18 cellular contexts compared by ENCODE assay signal in genomic region chr9:77887660-77888059, GRCh38.
"Had no signal": no experiment of that assay in that cellular context is flagged by ENCODE, and none has a peak within 500 bp of the region (broad histone marks: within the 10 kb centered on the region; RNA-seq: fewer than 3 reads in every experiment).

No MANE protein-coding gene starts in this region.

- H3K27ac ChIP-seq: RWPE1 had no signal

- H3K9me3 ChIP-seq: SK-N-SH had no signal

- DNase-seq: KBM-7, MV-4-11, NCI-H1048, NCI-H1105, NCI-H1436 treated with DMSO at 0.1 percent for 48 hours, NCI-H1694, NCI-H187 treated with DMSO at 0.1 percent for 48 hours, NCI-H2081, NCI-H2107, NCI-H2227 treated with DMSO at 0.1 percent for 48 hours, NCI-H510A, NCI-H524 treated with DMSO at 0.1 percent for 48 hours, NCI-H774, SHP77, SK-N-SH, SW 1271 had no signal

- H3K9me2 ChIP-seq: SK-N-SH had no signal

- H3K9ac ChIP-seq: SK-N-SH had no signal

- ATAC-seq: Panc1 had no signal

- H3K4me2 ChIP-seq: SK-N-SH had no signal
